In the genomic region with DNA sequence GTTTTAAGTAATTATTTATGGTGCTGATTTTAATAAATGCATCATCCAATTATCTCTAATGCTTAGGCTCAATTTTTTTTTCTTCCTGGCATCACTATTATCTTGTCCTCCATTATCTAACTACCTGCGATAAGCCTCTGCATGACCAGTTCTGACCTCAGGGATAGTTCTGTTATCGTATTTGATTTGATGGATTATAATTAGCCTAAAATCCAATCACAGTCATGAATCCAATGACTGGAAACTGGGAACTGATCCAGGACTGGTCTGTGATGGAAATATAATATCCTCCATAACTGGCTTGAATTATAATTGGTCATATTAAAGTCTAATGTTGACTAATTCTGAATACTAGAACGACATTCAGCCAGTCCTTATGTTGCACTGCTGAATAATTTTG, we compare ENCODE assay signal across 23 cellular contexts. TPM values are rescaled to one million over a fixed set of nuclear protein-coding genes. Genes with fewer than 3 reads are reported as not detected.
"Had no signal": no experiment of that assay in that cellular context is flagged by ENCODE, and none has a peak within 500 bp of the region (broad histone marks: within the 10 kb centered on the region; RNA-seq: fewer than 3 reads in every experiment).

No MANE protein-coding gene starts in this region.

- H3K4me1 ChIP-seq: body of pancreas, pancreas, psoas muscle, upper lobe of left lung had no signal

- H3K36me3 ChIP-seq: cardiac muscle cell, esophagus squamous epithelium, gastroesophageal sphincter, left ventricle myocardium inferior, pancreas, upper lobe of left lung had no signal

- H3K27me3 ChIP-seq: body of pancreas, cardiac muscle cell, esophagus squamous epithelium, gastroesophageal sphincter, pancreas, upper lobe of left lung had no signal

- ATAC-seq: body of pancreas; gastroesophageal sphincter; natural killer cell; pancreas; psoas muscle; right cardiac atrium; stimulated activated naive CD8-positive, alpha-beta T cell treated with anti-CD3 and anti-CD28 coated beads, Interleukin-15, Interleukin-2, amounts not matched to agents 100 U/mL and 50 U/mL, for 24 hours had no signal

- H3K4me3 ChIP-seq: body of pancreas, cardiac muscle cell, esophagus squamous epithelium, gastroesophageal sphincter, left ventricle myocardium inferior, pancreas, psoas muscle, upper lobe of left lung had no signal

- DNase-seq: activated CD4-positive, alpha-beta memory T cell treated with anti-CD3 and anti-CD28 coated beads, Interleukin-2, amount 10 ng/mL, durations not matched to agents 7 days and 5 days; activated CD4-positive, alpha-beta T cell treated with anti-CD3 and anti-CD28 coated beads for 48 hours; activated gamma-delta T cell; activated T-cell treated with anti-CD3 and anti-CD28 coated beads for 4 hours; anterior cingulate cortex; body of pancreas; cortex of kidney; endodermal cell; esophagus squamous epithelium; head of caudate nucleus; hypothalamus; left ventricle myocardium inferior; midbrain; natural killer cell; pancreas; psoas muscle; right cardiac atrium; stimulated activated CD4-positive, alpha-beta T cell treated with anti-CD3 and anti-CD28 coated beads, Interleukin-4, amount 100 ng/mL, for 4 hours; stimulated activated naive CD8-positive, alpha-beta T cell treated with anti-CD3 and anti-CD28 coated beads, Interleukin-15, Interleukin-2, amounts not matched to agents 100 U/mL and 50 U/mL, for 24 hours; upper lobe of left lung had no signal

- H3K9me3 ChIP-seq: body of pancreas, esophagus squamous epithelium, gastroesophageal sphincter, left ventricle myocardium inferior, pancreas, psoas muscle, upper lobe of left lung had no signal

RNA-seq across cellular contexts. Expression of gene MYH15, which starts 1.1 kb away (rescaled TPM):
- total RNA-seq: body of pancreas, subcutaneous adipose tissue had no signal
